In the genomic region with DNA sequence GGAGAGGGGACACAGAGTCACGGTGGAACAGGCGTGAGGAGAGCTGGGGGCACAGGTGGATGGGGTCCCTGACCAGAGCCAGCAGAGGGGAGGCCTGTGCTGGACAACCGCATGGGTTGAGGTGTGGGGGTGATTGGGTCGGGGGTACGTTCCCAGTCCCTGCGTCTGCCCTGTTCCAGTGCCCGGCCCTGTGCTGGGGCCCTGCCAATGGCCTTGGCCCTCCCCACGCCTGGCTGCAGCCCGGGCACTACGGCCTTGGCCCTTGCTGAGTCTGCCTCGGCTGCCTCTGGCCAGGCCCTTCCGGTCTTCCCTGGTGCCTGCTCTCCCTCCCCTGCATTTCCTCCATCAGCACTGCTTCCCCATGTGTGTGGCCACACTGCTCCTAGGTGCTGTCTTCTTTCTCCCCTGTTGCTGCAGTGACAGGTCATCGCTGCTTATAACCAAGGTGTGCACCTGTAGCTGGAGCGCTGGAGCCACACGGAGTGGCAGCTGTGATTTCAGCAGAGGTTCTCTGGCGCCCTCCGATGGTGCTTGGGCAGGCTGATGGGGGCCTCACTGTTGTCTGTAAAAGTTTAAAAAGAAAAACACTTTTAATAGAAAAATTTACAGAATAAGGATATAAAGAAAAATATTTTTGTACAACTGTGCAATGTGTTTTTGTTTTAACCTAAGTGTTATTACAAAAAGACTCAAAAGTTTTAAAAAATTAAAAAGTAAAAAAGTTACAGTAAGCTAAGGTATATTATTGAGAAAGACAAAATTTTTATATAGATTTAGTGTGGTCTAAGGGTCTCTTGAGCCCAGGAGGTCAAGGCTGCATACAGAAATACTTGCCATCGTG, we compare ENCODE assay signal across 9 cellular contexts. TPM values are rescaled to one million over a fixed set of nuclear protein-coding genes. Genes with fewer than 3 reads are reported as not detected.
DNase-seq lines count a peak whose midpoint lies in the region; ATAC-seq, FAIRE-seq and TF ChIP-seq lines count a peak whose summit lies in the region.
"Had no signal": no experiment of that assay in that cellular context is flagged by ENCODE, and none has a peak within 500 bp of the region (broad histone marks: within the 10 kb centered on the region; RNA-seq: fewer than 3 reads in every experiment).

No MANE protein-coding gene starts in this region.

- H3K27me3 ChIP-seq in HCT116 (ENCODE audit: insufficient read depth, low read length) (no peaks in the 10 kb centered on the region), heart right ventricle (no peaks in the 10 kb centered on the region), gastrocnemius medialis (no peaks in the 10 kb centered on the region)

- in situ Hi-C loops in gastrocnemius medialis (cut with MboI; ENCODE audit: low sequenced_read_pairs in 4 of 4), result loop anchor here in 3 of 4 donors (5.0 to 25.0 kb wide), 3 partner anchors 64 to 154 kb away; no protein-coding TSS in a partner anchor

- H3K27ac ChIP-seq in HCT116 (ENCODE audit: low read depth, low read length) (no peak overlapping the region), heart right ventricle (no peak overlapping the region), gastrocnemius medialis (no peak overlapping the region)

- RAD21 ChIA-PET in HCT116 (lab: Charles Lee; ENCODE audit: low non-redundant PET in 1 of 2, low total read pairs in 2 of 2, uncharacterized antibody in 2 of 2, unreplicated experiment in 2 of 2), result interaction anchor here (2.6 to 2.8 kb wide), 2 partner anchors 144 kb away, joined by 14 read pairs; no protein-coding TSS in a partner anchor

- no peak overlapping the region for H3K4me3 ChIP-seq in HCT116 (replicated peaks in 1 of 2; ENCODE audit: low read depth in 1 of 2, low read length in 2 of 2)
- H3K4me3 ChIP-seq in heart right ventricle, result no peak overlapping the region
- H3K4me3 ChIP-seq in gastrocnemius medialis, result no peak overlapping the region

- no peak for FAIRE-seq in D721Med (lab: Jason Lieb, UNC)

- peak; percentile 35 for DNase-seq in D721Med (ENCODE audit: insufficient read length, low spot score)
- peak; percentile 7 for DNase-seq in HCT116 (ENCODE audit: low read depth, low spot score)
- DNase-seq in NCI-H69 (lab: John Stamatoyannopoulos, UW), result peak; percentile 68
- peak; percentile 69 to 72 for DNase-seq in activated T-cell treated with anti-CD3 and anti-CD28 coated beads, Interleukin-2, amount 50 U/mL, for 48 hours
- DNase-seq in heart right ventricle, result peak; percentile 50 to 55
- no peak for DNase-seq in gastrocnemius medialis
- no peak for DNase-seq in dedifferentiated amniotic fluid mesenchymal stem cell (ENCODE audit: extremely low spot score)

- no peak overlapping the region for H3K4me2 ChIP-seq in HCT116 (ENCODE audit: low read length)

- CTCF ChIA-PET in HCT116 (lab: Charles Lee), result interaction anchor here (1.1 to 7.0 kb wide), 9 partner anchors 18 to 153 kb away, joined by 3 to 221 read pairs (median 6); a partner anchor contains a TSS

- H4K20me1 ChIP-seq in HCT116 (ENCODE audit: insufficient read depth), result no peaks in the 10 kb centered on the region

- peaks cover 0 to 2% of the 10 kb centered on the region in 2 experiments; a peak in 1 of 4 replicates for H3K4me1 ChIP-seq in HCT116 (ENCODE audit: control insufficient read depth in 1 of 2, insufficient read depth in 2 of 2, low read length in 2 of 2)
- peaks cover 0 to 37% (median 9%) of the 10 kb centered on the region in 9 donors for H3K4me1 ChIP-seq in heart right ventricle
- H3K4me1 ChIP-seq in gastrocnemius medialis, result peaks cover 19 to 20% of the 10 kb centered on the region in 2 donors

- no peak overlapping the region for H2AFZ ChIP-seq in HCT116 (ENCODE audit: low read depth, low read length, poor library complexity, severe bottlenecking)

- BruUV-seq in HCT116 (replicated peaks; lab: Mats Ljungman, UMichigan), result no TSS peak

- ATAC-seq in HCT116 (peak; percentile 90), heart right ventricle (peak; percentile 50 to 81 (median 70)), gastrocnemius medialis (no peak), HG03025 (IDR thresholded peaks at IDR 0.05; ENCODE audit: low FRiP score, unreplicated experiment) (no peak)

- H3K9me2 ChIP-seq in HCT116 (ENCODE audit: insufficient read depth), result no peaks in the 10 kb centered on the region

- H3K79me2 ChIP-seq in HCT116 (ENCODE audit: insufficient read depth, low read length), result peaks cover 4% of the 10 kb centered on the region; the same call in 1 of the 2 replicates

- peak; percentile 76 for TF ChIP-seq RAD21 in HCT116 (IDR thresholded peaks at IDR 0.05; ENCODE audit: low read depth)

- no peak for TF ChIP-seq POLR2A in HCT116 (IDR thresholded peaks at IDR 0.05; ENCODE audit: borderline replicate concordance, extremely low read depth, insufficient read depth, insufficient read length)
- no peak for TF ChIP-seq POLR2A in gastrocnemius medialis (IDR thresholded peaks at IDR 0.05)

- no peaks in the 10 kb centered on the region for H3K36me3 ChIP-seq in HCT116 (ENCODE audit: control insufficient read depth in 1 of 2, insufficient read depth in 2 of 2, low read length in 2 of 2)
- peaks cover 0 to 14% (median 0%) of the 10 kb centered on the region in 9 donors for H3K36me3 ChIP-seq in heart right ventricle
- no peaks in the 10 kb centered on the region for H3K36me3 ChIP-seq in gastrocnemius medialis

- intact Hi-C loops in HCT116 (cut with micrococcal nuclease) (loop anchor here (5.0 to 10.0 kb wide), 2 partner anchors 294 to 1061 kb away; a partner anchor contains a TSS), heart right ventricle (cut with DNase I) (loop anchor here in 5 of 10 donors (1.0 to 5.0 kb wide), 6 partner anchors 43 to 144 kb away; a partner anchor contains a TSS), gastrocnemius medialis (cut with DNase I; ENCODE audit: low total_unique reads) (no loop called here)

- TF ChIP-seq CTCF in D721Med (IDR thresholded peaks at IDR 0.05; ENCODE audit: insufficient read depth, missing control alignments), result peak; percentile 41
- peak; percentile 72 to 79 (median 72) for TF ChIP-seq CTCF in HCT116 (IDR thresholded peaks at IDR 0.05 in 2 of 3, conservative IDR thresholded peaks at IDR 0.05 in 1 of 3; ENCODE audit: borderline replicate concordance in 1 of 3, insufficient read depth in 1 of 3, low read depth in 2 of 3, low read length in 2 of 3)
- TF ChIP-seq CTCF in heart right ventricle (IDR thresholded peaks at IDR 0.05), result peak; percentile 25 to 81 (median 71)
- peak; percentile 22 to 62 (median 43) for TF ChIP-seq CTCF in gastrocnemius medialis (IDR thresholded peaks at IDR 0.05 in 4 of 5, conservative IDR thresholded peaks at IDR 0.05 in 1 of 5)

- 57 to 68% methylated on average over 13 to 18 of the region's 18 CpGs for WGBS in heart right ventricle, 2 donors

- POLR2A ChIA-PET in HCT116 (lab: Charles Lee), result interaction anchor here (1.0 kb wide), 1 partner anchor 145 kb away, joined by 4 read pairs; no protein-coding TSS in a partner anchor

- no peak overlapping the region for H3K9ac ChIP-seq in HCT116 (ENCODE audit: low read length)

- H3K9me3 ChIP-seq in HCT116 (ENCODE audit: control insufficient read depth in 1 of 2, insufficient read depth in 1 of 2, low read depth in 1 of 2, low read length in 2 of 2), result no peaks in the 10 kb centered on the region
- no peaks in the 10 kb centered on the region for H3K9me3 ChIP-seq in heart right ventricle
- H3K9me3 ChIP-seq in gastrocnemius medialis, result no peaks in the 10 kb centered on the region

TF ChIP-seq in HCT116, 20 proteins besides CTCF, POLR2A, EP300 and RAD21:
- TF ChIP-seq SP1 (IDR thresholded peaks at IDR 0.05; ENCODE audit: low read depth) (no peak), SRF (IDR thresholded peaks at IDR 0.05; ENCODE audit: low read depth) (no peak), ZFX (IDR thresholded peaks at IDR 0.05) (no peak), EGR1 (IDR thresholded peaks at IDR 0.05; ENCODE audit: low read depth) (no peak), ELF1 (IDR thresholded peaks at IDR 0.05; ENCODE audit: borderline replicate concordance, low read depth) (no peak), CBX3 (IDR thresholded peaks at IDR 0.05; ENCODE audit: low read depth) (no peak), SIN3A (IDR thresholded peaks at IDR 0.05; ENCODE audit: low read depth) (no peak), ZNF274 (IDR thresholded peaks at IDR 0.05; ENCODE audit: low read depth, low read length) (no peak)
- TF ChIP-seq, protein P1, sequence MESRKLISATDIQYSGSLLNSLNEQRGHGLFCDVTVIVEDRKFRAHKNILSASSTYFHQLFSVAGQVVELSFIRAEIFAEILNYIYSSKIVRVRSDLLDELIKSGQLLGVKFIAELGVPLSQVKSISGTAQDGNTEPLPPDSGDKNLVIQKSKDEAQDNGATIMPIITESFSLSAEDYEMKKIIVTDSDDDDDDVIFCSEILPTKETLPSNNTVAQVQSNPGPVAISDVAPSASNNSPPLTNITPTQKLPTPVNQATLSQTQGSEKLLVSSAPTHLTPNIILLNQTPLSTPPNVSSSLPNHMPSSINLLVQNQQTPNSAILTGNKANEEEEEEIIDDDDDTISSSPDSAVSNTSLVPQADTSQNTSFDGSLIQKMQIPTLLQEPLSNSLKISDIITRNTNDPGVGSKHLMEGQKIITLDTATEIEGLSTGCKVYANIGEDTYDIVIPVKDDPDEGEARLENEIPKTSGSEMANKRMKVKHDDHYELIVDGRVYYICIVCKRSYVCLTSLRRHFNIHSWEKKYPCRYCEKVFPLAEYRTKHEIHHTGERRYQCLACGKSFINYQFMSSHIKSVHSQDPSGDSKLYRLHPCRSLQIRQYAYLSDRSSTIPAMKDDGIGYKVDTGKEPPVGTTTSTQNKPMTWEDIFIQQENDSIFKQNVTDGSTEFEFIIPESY (IDR thresholded peaks at IDR 0.05; ENCODE audit: extremely low read depth, insufficient replicate concordance, low read length), result no peak

RNA-seq across cellular contexts. Expression of a gene that starts 45.2 kb away (rescaled TPM):
- total RNA-seq in HCT116 (2021; ENCODE audit: unreplicated experiment) (5.2 TPM), heart right ventricle (not detected), gastrocnemius medialis (1 to 10 TPM in 3 of 4 donors, not detected in 1; 1.6 to 2.1 (median 1.8) TPM)
- 5.0 and 6.2 TPM in 2 replicates for polyA plus RNA-seq in HCT116 (2012)
- under 1 TPM in 1 of 2 donors, not detected in 1; 0.06 TPM for polyA plus RNA-seq in heart right ventricle
- total RNA-seq: skeletal muscle tissue had no signal

RNA-seq across cellular contexts. Expression of a gene that starts 59.4 kb away (rescaled TPM):
- total RNA-seq in HCT116 (2021; ENCODE audit: unreplicated experiment) (17.8 TPM), heart right ventricle (10 to 100 TPM; 15.9 to 50.2 (median 33.6) TPM), gastrocnemius medialis (10 to 100 TPM; 10.8 to 44.2 (median 17.7) TPM)
- polyA plus RNA-seq in HCT116 (2012), result 6.3 and 6.5 TPM in 2 replicates
- polyA plus RNA-seq in heart right ventricle, result 1 to 10 TPM; 2.9 to 5.0 TPM

Comparison
In these comparisons a context has a peak if more than half of its experiments do, and no peak if none do; other contexts are left out.
1. DNase-seq: peak in D721Med (single experiment), HCT116 (single experiment), NCI-H69 (single experiment), activated T-cell treated with anti-CD3 and anti-CD28 coated beads, Interleukin-2, amount 50 U/mL, for 48 hours (2 of 2) and heart right ventricle (2 of 2); none in gastrocnemius medialis (0 of 2) and dedifferentiated amniotic fluid mesenchymal stem cell (single experiment).
2. ATAC-seq: peak in HCT116 (single experiment) and heart right ventricle (8 of 8); none in gastrocnemius medialis (0 of 2) and HG03025 (single experiment).
3. Peak in every context shown above with its lines, with median percentiles within 50 percentile points of each other: CTCF ChIP-seq.